Comparison of ENCODE assay signal across 1 cellular context in genomic region chrX:47802589-47802988, GRCh38.
TF ChIP-seq lines count a peak whose summit lies in the region.

No MANE protein-coding gene starts in this region.

TF ChIP-seq in K562, 482 proteins besides CTCF, POLR2A, EP300 and RAD21 (continued from another document):
- TF ChIP-seq CTCFL (IDR thresholded peaks at IDR 0.05; ENCODE audit: borderline replicate concordance, insufficient read depth, low read depth, low read length, poor library complexity, severe bottlenecking) = no peak
- no peak for TF ChIP-seq CREB3 (tag; conservative IDR thresholded peaks at IDR 0.05; ENCODE audit: low read depth)
- TF ChIP-seq, protein P1, sequence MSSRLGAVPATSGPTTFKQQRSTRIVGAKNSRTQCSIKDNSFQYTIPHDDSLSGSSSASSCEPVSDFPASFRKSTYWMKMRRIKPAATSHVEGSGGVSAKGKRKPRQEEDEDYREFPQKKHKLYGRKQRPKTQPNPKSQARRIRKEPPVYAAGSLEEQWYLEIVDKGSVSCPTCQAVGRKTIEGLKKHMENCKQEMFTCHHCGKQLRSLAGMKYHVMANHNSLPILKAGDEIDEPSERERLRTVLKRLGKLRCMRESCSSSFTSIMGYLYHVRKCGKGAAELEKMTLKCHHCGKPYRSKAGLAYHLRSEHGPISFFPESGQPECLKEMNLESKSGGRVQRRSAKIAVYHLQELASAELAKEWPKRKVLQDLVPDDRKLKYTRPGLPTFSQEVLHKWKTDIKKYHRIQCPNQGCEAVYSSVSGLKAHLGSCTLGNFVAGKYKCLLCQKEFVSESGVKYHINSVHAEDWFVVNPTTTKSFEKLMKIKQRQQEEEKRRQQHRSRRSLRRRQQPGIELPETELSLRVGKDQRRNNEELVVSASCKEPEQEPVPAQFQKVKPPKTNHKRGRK (tag; IDR thresholded peaks at IDR 0.05) = no peak
- no peak for TF ChIP-seq ZBTB17 (CRISPR knock-in tag; IDR thresholded peaks at IDR 0.05)
- TF ChIP-seq OTX1 (CRISPR knock-in tag; IDR thresholded peaks at IDR 0.05) = no peak
- TF ChIP-seq NCOA6 (IDR thresholded peaks at IDR 0.05) = no peak
- no peak for TF ChIP-seq ATF4 (CRISPR knock-in tag; IDR thresholded peaks at IDR 0.05)
- TF ChIP-seq ZNF121 (CRISPR knock-in tag; conservative IDR thresholded peaks at IDR 0.05) = no peak
- TF ChIP-seq BCOR (IDR thresholded peaks at IDR 0.05) = no peak
- TF ChIP-seq FUS (optimal IDR thresholded peaks at IDR 0.05; ENCODE audit: low read depth, low read length) = no peak
- TF ChIP-seq PHF21A (IDR thresholded peaks at IDR 0.05; ENCODE audit: borderline replicate concordance, low read depth) = no peak
- no peak for TF ChIP-seq POLR3G (IDR thresholded peaks at IDR 0.05; ENCODE audit: extremely low read depth, insufficient read length, insufficient replicate concordance)
